9 cellular contexts compared by ENCODE assay signal in the genomic region with DNA sequence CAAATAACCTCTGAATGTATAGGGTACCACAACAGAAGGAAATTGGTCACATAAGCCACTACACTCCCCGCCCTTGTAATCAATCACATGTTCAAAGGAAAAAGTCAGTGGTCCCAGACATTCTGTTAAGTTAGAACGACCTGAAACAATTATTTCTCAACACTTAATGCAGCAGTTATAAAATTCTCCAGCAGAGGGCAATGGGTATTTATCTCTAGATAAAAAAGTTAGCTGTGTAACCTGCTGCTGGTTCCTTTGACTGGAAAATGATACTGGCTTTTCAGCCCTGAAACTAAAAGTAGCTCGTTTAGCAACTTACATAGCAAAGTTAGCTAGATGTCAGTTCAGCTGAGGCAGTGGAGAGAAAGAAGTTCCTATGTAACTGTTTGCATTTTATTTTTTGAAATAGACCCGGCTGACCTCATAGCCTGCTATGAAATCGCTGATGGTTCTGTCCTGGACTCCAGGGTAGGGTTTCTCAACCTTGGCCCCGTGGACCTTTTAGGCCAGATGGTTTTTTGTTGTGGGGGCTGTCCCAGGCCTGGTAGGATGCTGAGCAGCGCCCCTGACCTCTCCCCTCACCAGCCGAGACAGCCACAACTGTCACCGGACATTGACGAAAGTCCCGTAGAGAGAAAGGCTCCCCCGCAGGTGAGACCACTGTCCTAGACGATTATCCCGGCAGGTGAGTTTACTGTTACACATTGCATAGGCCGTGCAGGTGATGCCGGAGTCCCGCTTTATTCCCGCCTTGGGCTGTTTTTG. TPM values are rescaled to one million over a fixed set of nuclear protein-coding genes. Genes with fewer than 3 reads are reported as not detected.
A peak's percentile ranks its signal among the peaks of the same experiment; 100 is the strongest.
DNase-seq lines count a peak whose midpoint lies in the region; ATAC-seq, FAIRE-seq and TF ChIP-seq lines count a peak whose summit lies in the region.
"Had no signal": no experiment of that assay in that cellular context is flagged by ENCODE, and none has a peak within 500 bp of the region (broad histone marks: within the 10 kb centered on the region; RNA-seq: fewer than 3 reads in every experiment).

No MANE protein-coding gene starts in this region.

- peaks cover 4% of the 10 kb centered on the region for H3K4me1 Mint-ChIP-seq in activated CD4-positive, alpha-beta T cell treated with anti-CD3 and anti-CD28 coated beads, Interleukin-2, amount 10 ng/mL, durations not matched to agents 7 days and 5 days

- BruUV-seq in HCT116 (replicated peaks; lab: Mats Ljungman, UMichigan): no TSS peak

- no peak for TF ChIP-seq POLR2A in HCT116 (IDR thresholded peaks at IDR 0.05; ENCODE audit: borderline replicate concordance, extremely low read depth, insufficient read depth, insufficient read length)

- POLR2A ChIA-PET in activated CD4-positive, alpha-beta T cell treated with anti-CD3 and anti-CD28 coated beads, Interleukin-2, amount 10 ng/mL, durations not matched to agents 7 days and 5 days (lab: Charles Lee): interaction anchor here (0.6 kb wide), 1 partner anchor 50 kb away, joined by 3 read pairs; no protein-coding TSS in a partner anchor
- POLR2A ChIA-PET in HCT116 (lab: Charles Lee): no interaction called here

- CTCF ChIA-PET in activated CD4-positive, alpha-beta T cell treated with anti-CD3 and anti-CD28 coated beads, Interleukin-2, amount 10 ng/mL, durations not matched to agents 7 days and 5 days (lab: Charles Lee): interaction anchor here (0.7 to 2.4 kb wide), 7 partner anchors 10 to 1159 kb away, joined by 3 to 8 read pairs (median 3); no protein-coding TSS in a partner anchor
- CTCF ChIA-PET in HCT116 (lab: Charles Lee): interaction anchor here (0.7 to 4.4 kb wide), 9 partner anchors 9 to 268 kb away, joined by 3 to 76 read pairs (median 5); no protein-coding TSS in a partner anchor

- peak; percentile 83 for ATAC-seq in HCT116
- peak; percentile 87 for ATAC-seq in left lobe of liver
- no peak for ATAC-seq in GM19397 (IDR thresholded peaks at IDR 0.05; ENCODE audit: unreplicated experiment)

- in situ Hi-C loops in T47D (cut with HindIII; ENCODE audit: low pct_unique_long_range_greater_than_20kb, low sequenced_read_pairs): no loop called here

- H3K27ac ChIP-seq in HCT116 (ENCODE audit: low read depth, low read length): no peak overlapping the region

- no peak for FAIRE-seq in urothelium cell line (lab: Jason Lieb, UNC)
- FAIRE-seq: colon had no signal

- peak overlapping the region; percentile 54 for H3K4me2 ChIP-seq in HCT116 (ENCODE audit: low read length)

- no peaks in the 10 kb centered on the region for H3K27me3 ChIP-seq in HCT116 (ENCODE audit: insufficient read depth, low read length)

- H3K27ac Mint-ChIP-seq in activated CD4-positive, alpha-beta T cell treated with anti-CD3 and anti-CD28 coated beads, Interleukin-2, amount 10 ng/mL, durations not matched to agents 7 days and 5 days: no peak overlapping the region

- H3K27me3 Mint-ChIP-seq in activated CD4-positive, alpha-beta T cell treated with anti-CD3 and anti-CD28 coated beads, Interleukin-2, amount 10 ng/mL, durations not matched to agents 7 days and 5 days: peaks cover 9% of the 10 kb centered on the region

- H4K20me1 ChIP-seq in HCT116 (ENCODE audit: insufficient read depth): no peaks in the 10 kb centered on the region

- peak overlapping the region; percentile 98 for H2AFZ ChIP-seq in HCT116 (ENCODE audit: low read depth, low read length, poor library complexity, severe bottlenecking)

- RAD21 ChIA-PET in HCT116 (lab: Charles Lee; ENCODE audit: low non-redundant PET in 1 of 2, low total read pairs in 2 of 2, uncharacterized antibody in 2 of 2, unreplicated experiment in 2 of 2): interaction anchor here (0.6 to 1.9 kb wide), 4 partner anchors 99 to 557 kb away, joined by 3 to 6 read pairs (median 5); no protein-coding TSS in a partner anchor

- H3K4me3 ChIP-seq in HCT116 (replicated peaks in 1 of 2; ENCODE audit: low read depth in 1 of 2, low read length in 2 of 2): no peak overlapping the region

- H3K9me3 Mint-ChIP-seq in activated CD4-positive, alpha-beta T cell treated with anti-CD3 and anti-CD28 coated beads, Interleukin-2, amount 10 ng/mL, durations not matched to agents 7 days and 5 days: no peaks in the 10 kb centered on the region

- H3K9me2 ChIP-seq in HCT116 (ENCODE audit: insufficient read depth): no peaks in the 10 kb centered on the region

- H3K9me3 ChIP-seq in HCT116 (ENCODE audit: control insufficient read depth in 1 of 2, insufficient read depth in 1 of 2, low read depth in 1 of 2, low read length in 2 of 2): no peaks in the 10 kb centered on the region

- no peaks in the 10 kb centered on the region for H3K36me3 Mint-ChIP-seq in activated CD4-positive, alpha-beta T cell treated with anti-CD3 and anti-CD28 coated beads, Interleukin-2, amount 10 ng/mL, durations not matched to agents 7 days and 5 days (ENCODE audit: low read depth)

- 0 out of 2 replicates have a peak overlapping the region, but pooled peaks have one; percentile 3 for H3K9ac ChIP-seq in HCT116 (ENCODE audit: low read length)

- peaks cover 0 to 9% of the 10 kb centered on the region in 2 experiments; a peak in 1 of 4 replicates for H3K4me1 ChIP-seq in HCT116 (ENCODE audit: control insufficient read depth in 1 of 2, insufficient read depth in 2 of 2, low read length in 2 of 2)

- no peaks in the 10 kb centered on the region for H3K36me3 ChIP-seq in HCT116 (ENCODE audit: control insufficient read depth in 1 of 2, insufficient read depth in 2 of 2, low read length in 2 of 2)

- peak; percentile 40 for DNase-seq in activated CD4-positive, alpha-beta T cell treated with anti-CD3 and anti-CD28 coated beads, Interleukin-2, amount 10 ng/mL, durations not matched to agents 7 days and 5 days
- no peak for DNase-seq in activated CD4-positive, alpha-beta T cell treated with anti-CD3 and anti-CD28 coated beads, Interleukin-2, amount 50 U/mL, for 1 hour
- DNase-seq in HCT116 (ENCODE audit: low read depth, low spot score): peak; percentile 51
- peak; percentile 29 to 71 for DNase-seq in NCI-H526 (lab: John Stamatoyannopoulos, UW)
- peak; percentile 48 to 74 for DNase-seq in T47D (ENCODE audit: low read depth in 1 of 2, low spot score in 1 of 2)
- no peak for DNase-seq in left lobe of liver (ENCODE audit: low spot score)
- peak; percentile 66 for DNase-seq in urothelium cell line (ENCODE audit: low spot score)

- H3K79me2 ChIP-seq in HCT116 (ENCODE audit: insufficient read depth, low read length): no peaks in the 10 kb centered on the region

- H3K4me3 Mint-ChIP-seq in activated CD4-positive, alpha-beta T cell treated with anti-CD3 and anti-CD28 coated beads, Interleukin-2, amount 10 ng/mL, durations not matched to agents 7 days and 5 days: no peak overlapping the region

- peak; percentile 67 to 81 (median 75) for TF ChIP-seq CTCF in HCT116 (IDR thresholded peaks at IDR 0.05 in 2 of 3, conservative IDR thresholded peaks at IDR 0.05 in 1 of 3; ENCODE audit: borderline replicate concordance in 1 of 3, insufficient read depth in 1 of 3, low read depth in 2 of 3, low read length in 2 of 3)

- peak; percentile 86 for TF ChIP-seq RAD21 in HCT116 (IDR thresholded peaks at IDR 0.05; ENCODE audit: low read depth)

- intact Hi-C loops in HCT116 (cut with micrococcal nuclease): loop anchor here (1.0 kb wide), 1 partner anchor 203 kb away; no protein-coding TSS in a partner anchor

TF ChIP-seq in HCT116, 20 proteins besides CTCF, POLR2A, EP300 and RAD21:
- TF ChIP-seq, protein P1, sequence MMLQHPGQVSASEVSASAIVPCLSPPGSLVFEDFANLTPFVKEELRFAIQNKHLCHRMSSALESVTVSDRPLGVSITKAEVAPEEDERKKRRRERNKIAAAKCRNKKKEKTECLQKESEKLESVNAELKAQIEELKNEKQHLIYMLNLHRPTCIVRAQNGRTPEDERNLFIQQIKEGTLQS (IDR thresholded peaks at IDR 0.05): no peak
- TF ChIP-seq CEBPB (IDR thresholded peaks at IDR 0.05; ENCODE audit: low read depth): peak; percentile 53
TF ChIP-seq in HCT116: peak in this region for 1.

RNA-seq across cellular contexts. Expression of a gene that starts 40.2 kb away (rescaled TPM):
- total RNA-seq in activated CD4-positive, alpha-beta T cell treated with anti-CD3 and anti-CD28 coated beads, Interleukin-2, amount 10 ng/mL, durations not matched to agents 7 days and 5 days: under 1 TPM; 0.27 to 0.31 TPM
- total RNA-seq in HCT116 (2021; ENCODE audit: unreplicated experiment) (46.2 TPM), left lobe of liver (38.3 TPM)
- 35.4 and 37.9 TPM in 2 replicates for polyA plus RNA-seq in HCT116 (2012)

RNA-seq across cellular contexts. Expression of a gene that starts 40.8 kb away (rescaled TPM):
- 1 to 10 TPM; 1.0 to 1.1 TPM for total RNA-seq in activated CD4-positive, alpha-beta T cell treated with anti-CD3 and anti-CD28 coated beads, Interleukin-2, amount 10 ng/mL, durations not matched to agents 7 days and 5 days
- total RNA-seq in HCT116 (2021; ENCODE audit: unreplicated experiment) (13.0 TPM), left lobe of liver (137 TPM)
- polyA plus RNA-seq in HCT116 (2012): 9.9 and 11.2 TPM in 2 replicates

Comparison
In these comparisons a context has a peak if more than half of its experiments do, and no peak if none do; other contexts are left out.
1. DNase-seq: peak in activated CD4-positive, alpha-beta T cell treated with anti-CD3 and anti-CD28 coated beads, Interleukin-2, amount 10 ng/mL, durations not matched to agents 7 days and 5 days (single experiment), HCT116 (single experiment), NCI-H526 (2 of 2), T47D (2 of 2) and urothelium cell line (single experiment); none in activated CD4-positive, alpha-beta T cell treated with anti-CD3 and anti-CD28 coated beads, Interleukin-2, amount 50 U/mL, for 1 hour (single experiment) and left lobe of liver (single experiment).
2. RNA of a gene that starts 40.2 kb away (total RNA-seq): 46.2 TPM in HCT116 (single experiment) and 38.3 TPM in left lobe of liver (single experiment); 0.27 to 0.31 TPM in activated CD4-positive, alpha-beta T cell treated with anti-CD3 and anti-CD28 coated beads, Interleukin-2, amount 10 ng/mL, durations not matched to agents 7 days and 5 days; every median in the first group is over 10 times any median in the second.